In genomic region chr3:139574026-139574947, GRCh38 we compare ENCODE assay signal across 14 cellular contexts. TPM values are rescaled to one million over a fixed set of nuclear protein-coding genes. Genes with fewer than 3 reads are reported as not detected.
A peak's percentile ranks its signal among the peaks of the same experiment; 100 is the strongest.
DNase-seq lines count a peak whose midpoint lies in the region; ATAC-seq and TF ChIP-seq lines count a peak whose summit lies in the region.
"Had no signal": no experiment of that assay in that cellular context is flagged by ENCODE, and none has a peak within 500 bp of the region (broad histone marks: within the 10 kb centered on the region; RNA-seq: fewer than 3 reads in every experiment).

No MANE protein-coding gene starts in this region.

- BruUV-seq in Caco-2 (replicated peaks; lab: Mats Ljungman, UMichigan): no TSS peak

- H3K4me3 ChIP-seq in Karpas-422 (ENCODE audit: low read length) (no peak overlapping the region), neural progenitor cell (no peak overlapping the region), Caco-2 (ENCODE audit: low read depth, low read length) (no peak overlapping the region)
- H3K4me3 ChIP-seq: skin epidermis had no signal

- no peaks in the 10 kb centered on the region for H3F3A ChIP-seq in neural progenitor cell (ENCODE audit: low read depth)

- intact Hi-C loops in Caco-2 (cut with micrococcal nuclease; ENCODE audit: unreplicated experiment): no loop called here

- DNase-seq in Karpas-422 (peak; percentile 42), NCI-H524 treated with DMSO at 0.1 percent for 48 hours (lab: John Stamatoyannopoulos, UW) (peak; percentile 90), cerebellar cortex (ENCODE audit: low spot score) (peak; percentile 16), neural progenitor cell (ENCODE audit: low spot score) (no peak), ACHN (no peak), Caco-2 (no peak), cerebellum (ENCODE audit: low spot score) (no peak)
- DNase-seq: CD8-positive, alpha-beta T cell; effector CD8-positive, alpha-beta T cell; kidney glomerular epithelial cell had no signal

- no peaks in the 10 kb centered on the region for H3K79me2 ChIP-seq in Karpas-422 (ENCODE audit: low read length)
- H3K79me2 ChIP-seq in neural progenitor cell (ENCODE audit: low read depth): no peaks in the 10 kb centered on the region

- no peak for ATAC-seq in GM21529 (IDR thresholded peaks at IDR 0.05; ENCODE audit: unreplicated experiment)
- ATAC-seq: CD8-positive, alpha-beta T cell had no signal

- H3K4me1 ChIP-seq in Karpas-422 (ENCODE audit: low read length): no peaks in the 10 kb centered on the region
- H3K4me1 ChIP-seq in neural progenitor cell: no peaks in the 10 kb centered on the region
- H3K4me1 ChIP-seq in Caco-2: no peaks in the 10 kb centered on the region

- H3K9ac ChIP-seq in Karpas-422 (ENCODE audit: low read length) (no peak overlapping the region), neural progenitor cell (no peak overlapping the region)

- H3K27ac ChIP-seq in Karpas-422 (ENCODE audit: low read length): no peak overlapping the region
- no peak overlapping the region for H3K27ac ChIP-seq in neural progenitor cell
- H3K27ac ChIP-seq: skin epidermis had no signal

- H3K9me3 Mint-ChIP-seq in neural progenitor cell (peaks cover 22% of the 10 kb centered on the region), Caco-2 (ENCODE audit: unreplicated experiment) (peaks cover 18% of the 10 kb centered on the region)
- H3K9me3 Mint-ChIP-seq: CD8-positive, alpha-beta T cell; natural killer cell treated with Interleukin-12 subunit alpha and Interleukin-12 subunit beta and Interleukin-15 and Interleukin-18, amount 100 ng/mL, for 72 hours had no signal

- H3K27me3 Mint-ChIP-seq in neural progenitor cell (ENCODE audit: insufficient read depth, low read depth) (peaks cover 5% of the 10 kb centered on the region), Caco-2 (ENCODE audit: insufficient read depth, unreplicated experiment) (no peaks in the 10 kb centered on the region)
- H3K27me3 Mint-ChIP-seq: natural killer cell treated with Interleukin-12 subunit alpha and Interleukin-12 subunit beta and Interleukin-15 and Interleukin-18, amount 100 ng/mL, for 72 hours had no signal

- H2AFZ ChIP-seq in Karpas-422 (ENCODE audit: low read length): no peak overlapping the region
- H2AFZ ChIP-seq in neural progenitor cell (replicated peaks): no peak overlapping the region

- H3K36me3 Mint-ChIP-seq in neural progenitor cell: peaks cover 6% of the 10 kb centered on the region
- peaks cover 16% of the 10 kb centered on the region for H3K36me3 Mint-ChIP-seq in Caco-2 (ENCODE audit: insufficient read depth, unreplicated experiment)
- H3K36me3 Mint-ChIP-seq: natural killer cell treated with Interleukin-12 subunit alpha and Interleukin-12 subunit beta and Interleukin-15 and Interleukin-18, amount 100 ng/mL, for 72 hours had no signal

- H3K27me3 ChIP-seq in Karpas-422 (ENCODE audit: low read length) (no peaks in the 10 kb centered on the region), neural progenitor cell (no peaks in the 10 kb centered on the region), Caco-2 (replicated peaks; ENCODE audit: control insufficient read depth, insufficient read depth, low read length) (no peaks in the 10 kb centered on the region)

- H3K27ac Mint-ChIP-seq in neural progenitor cell: no peak overlapping the region
- no peak overlapping the region for H3K27ac Mint-ChIP-seq in Caco-2 (ENCODE audit: unreplicated experiment)
- H3K27ac Mint-ChIP-seq: CD8-positive, alpha-beta T cell; natural killer cell treated with Interleukin-12 subunit alpha and Interleukin-12 subunit beta and Interleukin-15 and Interleukin-18, amount 100 ng/mL, for 72 hours had no signal

- CTCF ChIA-PET in Caco-2 (lab: Charles Lee): no interaction called here

- in situ Hi-C loops in ACHN (cut with HindIII; ENCODE audit: low pct_ligation_motif_present, low pct_unique_long_range_greater_than_20kb, low sequenced_read_pairs): no loop called here

- peaks cover 14% of the 10 kb centered on the region for H3K4me1 Mint-ChIP-seq in neural progenitor cell
- no peaks in the 10 kb centered on the region for H3K4me1 Mint-ChIP-seq in Caco-2 (ENCODE audit: low read depth, unreplicated experiment)

- TF ChIP-seq CTCF in neural progenitor cell (IDR thresholded peaks at IDR 0.05) (peak; percentile 7), Caco-2 (IDR thresholded peaks at IDR 0.05; ENCODE audit: insufficient read depth in 1 of 2, low read depth in 1 of 2, low read length in 1 of 2, severe bottlenecking in 1 of 2, unreplicated experiment in 1 of 2) (no peak)

- no peak overlapping the region for H3K4me2 ChIP-seq in Karpas-422 (ENCODE audit: low read depth, low read length, poor library complexity, severe bottlenecking)
- no peak overlapping the region for H3K4me2 ChIP-seq in neural progenitor cell

- H4K20me1 ChIP-seq in Karpas-422 (ENCODE audit: insufficient read depth, low read depth, low read length): no peaks in the 10 kb centered on the region
- H4K20me1 ChIP-seq in neural progenitor cell (ENCODE audit: low read depth): no peaks in the 10 kb centered on the region

- H3K36me3 ChIP-seq in Karpas-422 (ENCODE audit: insufficient read depth, low read length): no peaks in the 10 kb centered on the region
- no peaks in the 10 kb centered on the region for H3K36me3 ChIP-seq in neural progenitor cell
- peaks cover 2% of the 10 kb centered on the region; the same call in 1 of the 2 replicates for H3K36me3 ChIP-seq in Caco-2 (ENCODE audit: control insufficient read depth, insufficient read depth, low read length)

- H3K9me2 ChIP-seq in Karpas-422 (replicated peaks; ENCODE audit: insufficient read depth, low read length): no peaks in the 10 kb centered on the region

- H3K9me3 ChIP-seq in Karpas-422 (ENCODE audit: low read length) (no peaks in the 10 kb centered on the region), neural progenitor cell (ENCODE audit: low read depth) (no peaks in the 10 kb centered on the region), Caco-2 (no peaks in the 10 kb centered on the region)

- POLR2A ChIA-PET in Caco-2 (lab: Charles Lee): no interaction called here

- H3K4me3 Mint-ChIP-seq in neural progenitor cell: no peak overlapping the region
- no peak overlapping the region for H3K4me3 Mint-ChIP-seq in Caco-2 (ENCODE audit: unreplicated experiment)
- H3K4me3 Mint-ChIP-seq: CD8-positive, alpha-beta T cell; natural killer cell treated with Interleukin-12 subunit alpha and Interleukin-12 subunit beta and Interleukin-15 and Interleukin-18, amount 100 ng/mL, for 72 hours had no signal

RNA-seq across cellular contexts. Expression of gene RBP1, which starts 34.7 kb away (rescaled TPM):
- not detected in 2 replicates for total RNA-seq in Karpas-422 (2014; rRNA removed; shearing (Covaris generic); ENCODE audit: low replicate concordance)
- total RNA-seq in neural progenitor cell (ENCODE audit: low replicate concordance) (4.0 and 11.5 TPM in 2 replicates), Caco-2 (2022) (6.1 and 6.4 TPM in 2 replicates), cerebellum (19.5 TPM)
- total RNA-seq: CD8-positive, alpha-beta T cell; LHCN-M2; natural killer cell treated with Interleukin-12 subunit alpha and Interleukin-12 subunit beta and Interleukin-15 and Interleukin-18, amount 100 ng/mL, for 72 hours had no signal

Comparison
In these comparisons a context has a peak if more than half of its experiments do, and no peak if none do; other contexts are left out.
1. DNase-seq: peak in Karpas-422 (single experiment), NCI-H524 treated with DMSO at 0.1 percent for 48 hours (single experiment) and cerebellar cortex (single experiment); none in neural progenitor cell (single experiment), ACHN (single experiment), Caco-2 (0 of 2) and cerebellum (single experiment).